Comparison of ENCODE assay signal across 16 cellular contexts in genomic region chr16:53482123-53482522, GRCh38. TPM values are rescaled to one million over a fixed set of nuclear protein-coding genes. Genes with fewer than 3 reads are reported as not detected.
A peak's percentile ranks its signal among the peaks of the same experiment; 100 is the strongest.
DNase-seq lines count a peak whose midpoint lies in the region; TF ChIP-seq lines count a peak whose summit lies in the region.
"Had no signal": no experiment of that assay in that cellular context is flagged by ENCODE, and none has a peak within 500 bp of the region (broad histone marks: within the 10 kb centered on the region; RNA-seq: fewer than 3 reads in every experiment).

No MANE protein-coding gene starts in this region.

- H3K27me3 Mint-ChIP-seq in activated naive CD4-positive, alpha-beta T cell treated with anti-CD3 and anti-CD28 coated beads, Interleukin-2, amount 10 ng/mL, durations not matched to agents 7 days and 5 days, result no peaks in the 10 kb centered on the region
- no peaks in the 10 kb centered on the region for H3K27me3 Mint-ChIP-seq in T-helper 2 cell treated with Interferon-gamma antibody and Interleukin-4, amounts not matched to agents 5 μg/mL and 100 μg/mL, for 36 hours (ENCODE audit: low read depth)

- TF ChIP-seq CTCF in fibroblast of pulmonary artery (IDR thresholded peaks at IDR 0.05; ENCODE audit: low read length, missing control alignments) (no peak), Peyer's patch (IDR thresholded peaks at IDR 0.05) (no peak)

- H3K27me3 ChIP-seq in Peyer's patch (no peaks in the 10 kb centered on the region), MG63 (no peaks in the 10 kb centered on the region)
- H3K27me3 ChIP-seq: cardiac muscle cell, hepatocyte had no signal

- peaks cover 23% of the 10 kb centered on the region for H3K9me3 Mint-ChIP-seq in activated naive CD4-positive, alpha-beta T cell treated with anti-CD3 and anti-CD28 coated beads, Interleukin-2, amount 10 ng/mL, durations not matched to agents 7 days and 5 days
- peaks cover 36% of the 10 kb centered on the region for H3K9me3 Mint-ChIP-seq in T-helper 2 cell treated with Interferon-gamma antibody and Interleukin-4, amounts not matched to agents 5 μg/mL and 100 μg/mL, for 36 hours

- H3K4me3 ChIP-seq in fibroblast of pulmonary artery (replicated peaks; ENCODE audit: low read depth, low read length), result no peak overlapping the region
- no peak overlapping the region for H3K4me3 ChIP-seq in Peyer's patch
- no peak overlapping the region for H3K4me3 ChIP-seq in MG63
- H3K4me3 ChIP-seq: cardiac muscle cell, hepatocyte, smooth muscle cell had no signal

- peak overlapping the region; percentile 26 for H3K27ac Mint-ChIP-seq in activated naive CD4-positive, alpha-beta T cell treated with anti-CD3 and anti-CD28 coated beads, Interleukin-2, amount 10 ng/mL, durations not matched to agents 7 days and 5 days
- H3K27ac Mint-ChIP-seq in T-helper 2 cell treated with Interferon-gamma antibody and Interleukin-4, amounts not matched to agents 5 μg/mL and 100 μg/mL, for 36 hours, result peak overlapping the region; percentile 10

- no peak for DNase-seq in activated naive CD4-positive, alpha-beta T cell treated with anti-CD3 and anti-CD28 coated beads, Interleukin-2, amount 10 ng/mL, durations not matched to agents 7 days and 5 days
- no peak for DNase-seq in activated naive CD4-positive, alpha-beta T cell treated with Interleukin-2 at 50 U/mL for 16 hours
- no peak for DNase-seq in T-helper 2 cell treated with Interferon-gamma antibody and Interleukin-4, amounts not matched to agents 5 μg/mL and 100 μg/mL, for 36 hours (ENCODE audit: low spot score)
- DNase-seq in fibroblast of pulmonary artery (ENCODE audit: low read depth), result peak; percentile 40
- no peak for DNase-seq in DMS153 treated with DMSO at 0.1 percent for 48 hours (lab: John Stamatoyannopoulos, UW; ENCODE audit: unreplicated experiment)
- DNase-seq in DMS114 treated with DMSO at 0.1 percent for 48 hours (lab: John Stamatoyannopoulos, UW; ENCODE audit: unreplicated experiment), result no peak
- no peak for DNase-seq in Peyer's patch
- no peak for DNase-seq in MG63
- DNase-seq: NCI-H187 treated with DMSO at 0.1 percent for 48 hours, NCI-H748 treated with DMSO at 0.1 percent for 48 hours, Right ventricle myocardium superior, WERI-Rb-1 had no signal

- no peak overlapping the region for H3K4me3 Mint-ChIP-seq in activated naive CD4-positive, alpha-beta T cell treated with anti-CD3 and anti-CD28 coated beads, Interleukin-2, amount 10 ng/mL, durations not matched to agents 7 days and 5 days
- no peak overlapping the region for H3K4me3 Mint-ChIP-seq in T-helper 2 cell treated with Interferon-gamma antibody and Interleukin-4, amounts not matched to agents 5 μg/mL and 100 μg/mL, for 36 hours

- H3K4me1 Mint-ChIP-seq in activated naive CD4-positive, alpha-beta T cell treated with anti-CD3 and anti-CD28 coated beads, Interleukin-2, amount 10 ng/mL, durations not matched to agents 7 days and 5 days, result peaks cover 15% of the 10 kb centered on the region
- H3K4me1 Mint-ChIP-seq in T-helper 2 cell treated with Interferon-gamma antibody and Interleukin-4, amounts not matched to agents 5 μg/mL and 100 μg/mL, for 36 hours (ENCODE audit: low read depth), result peaks cover 11% of the 10 kb centered on the region

- H3K9me3 ChIP-seq in Peyer's patch, result peaks cover 0 to 4% (median 0%) of the 10 kb centered on the region in 4 donors
- peaks cover 2% of the 10 kb centered on the region; the same call in 1 of the 2 replicates for H3K9me3 ChIP-seq in MG63

- peaks cover 94% of the 10 kb centered on the region for H3K36me3 Mint-ChIP-seq in activated naive CD4-positive, alpha-beta T cell treated with anti-CD3 and anti-CD28 coated beads, Interleukin-2, amount 10 ng/mL, durations not matched to agents 7 days and 5 days
- H3K36me3 Mint-ChIP-seq in T-helper 2 cell treated with Interferon-gamma antibody and Interleukin-4, amounts not matched to agents 5 μg/mL and 100 μg/mL, for 36 hours (ENCODE audit: low read depth), result peaks cover 92% of the 10 kb centered on the region

- CTCF ChIA-PET in activated naive CD4-positive, alpha-beta T cell treated with anti-CD3 and anti-CD28 coated beads, Interleukin-2, amount 10 ng/mL, durations not matched to agents 7 days and 5 days (lab: Charles Lee), result interaction anchor here (1.3 kb wide), 1 partner anchor 13 kb away, joined by 4 read pairs; no protein-coding TSS in a partner anchor

- H3K36me3 ChIP-seq in Peyer's patch (peaks cover 0 to 90% (median 0%) of the 10 kb centered on the region in 3 donors), MG63 (peaks cover 81% of the 10 kb centered on the region)

- TF ChIP-seq POLR2A in Peyer's patch (IDR thresholded peaks at IDR 0.05), result no peak

- no peaks in the 10 kb centered on the region for H3K4me1 ChIP-seq in Peyer's patch

- no peak overlapping the region for H3K27ac ChIP-seq in Peyer's patch
- H3K27ac ChIP-seq: cardiac muscle cell, epithelial cell of prostate, hepatocyte, WERI-Rb-1 had no signal

RNA-seq across cellular contexts. Expression of gene AKTIP, which starts 20.9 kb away (rescaled TPM):
- 10 to 100 TPM; 34.6 to 83.5 (median 43.6) TPM for total RNA-seq in Peyer's patch
- total RNA-seq in MG63 (2014; rRNA removed; shearing (Covaris generic); ENCODE audit: low replicate concordance), result 22.6 and 31.2 TPM in 2 replicates

RNA-seq across cellular contexts. Expression of gene RBL2, which starts 47.9 kb away (rescaled TPM):
- total RNA-seq in Peyer's patch, result 100 to 1,000 TPM in 1 of 4 donors, 10 to 100 TPM in 3; 64.1 to 106 (median 88.4) TPM
- 38.0 and 50.8 TPM in 2 replicates for total RNA-seq in MG63 (2014; rRNA removed; shearing (Covaris generic); ENCODE audit: low replicate concordance)
